ENCODE assay signal across 22 cellular contexts in the genomic region with DNA sequence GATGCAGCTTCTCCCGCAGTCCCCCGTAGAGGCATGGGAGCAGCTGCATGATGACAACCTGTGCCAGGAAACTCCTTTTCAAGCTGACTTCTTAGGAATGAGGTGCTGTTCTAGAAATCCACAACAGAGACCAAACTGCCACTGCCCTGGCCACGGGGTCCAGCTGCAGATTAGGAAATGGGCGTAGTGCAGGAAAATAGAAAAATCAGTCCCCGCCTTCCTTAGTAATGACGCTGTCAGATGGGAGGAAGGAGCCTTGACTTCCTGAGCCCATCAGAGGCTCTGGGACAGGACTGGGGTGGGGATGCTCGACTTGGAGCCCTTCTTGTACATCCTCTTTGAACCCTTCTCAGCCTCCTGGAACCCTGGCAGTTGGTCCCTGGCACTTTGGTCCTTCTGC.
"Had no signal": no experiment of that assay in that cellular context is flagged by ENCODE, and none has a peak within 500 bp of the region (broad histone marks: within the 10 kb centered on the region; RNA-seq: fewer than 3 reads in every experiment).

No MANE protein-coding gene starts in this region.

- H3K27ac ChIP-seq: gastroesophageal sphincter, lower lobe of right lung, right lobe of liver, tibial nerve, WERI-Rb-1 had no signal

- H3K36me3 Mint-ChIP-seq: activated naive CD4-positive, alpha-beta T cell treated with anti-CD3 and anti-CD28 coated beads, Interleukin-2, amount 50 U/mL, for 24 hours; immature natural killer cell; natural killer cell treated with Interleukin-12 subunit alpha and Interleukin-12 subunit beta and Interleukin-15 and Interleukin-18, amount 100 ng/mL, for 72 hours had no signal

- H3K36me3 ChIP-seq: lower lobe of right lung, right lobe of liver, tibial nerve, WERI-Rb-1 had no signal

- H3K27me3 ChIP-seq: gastroesophageal sphincter, right lobe of liver, tibial nerve had no signal

- H3K9me3 Mint-ChIP-seq: activated CD4-positive, alpha-beta T cell treated with anti-CD3 and anti-CD28 coated beads, Interleukin-2, amount 10 ng/mL, durations not matched to agents 7 days and 5 days; activated CD8-positive, alpha-beta T cell treated with anti-CD3 and anti-CD28 coated beads for 36 hours; activated naive CD4-positive, alpha-beta T cell treated with anti-CD3 and anti-CD28 coated beads, Interleukin-2, amount 50 U/mL, for 24 hours; activated naive CD8-positive, alpha-beta T cell treated with anti-CD3 and anti-CD28 coated beads, Interleukin-2, amount 50 U/mL, for 24 hours; activated T-helper 2 cell treated with anti-CD3 and anti-CD28 coated beads, Interferon-gamma antibody, Interleukin-2, Interleukin-4, amounts not matched to agents 10 μg/mL and 5 μg/mL and 100 μg/mL, durations not matched to agents 14 hours and 24 hours and 36 hours; immature natural killer cell; natural killer cell treated with Interleukin-12 subunit alpha and Interleukin-12 subunit beta and Interleukin-15 and Interleukin-18, amount 100 ng/mL, for 72 hours had no signal

- H3K27ac Mint-ChIP-seq: activated CD4-positive, alpha-beta T cell treated with anti-CD3 and anti-CD28 coated beads, Interleukin-2, amount 10 ng/mL, durations not matched to agents 7 days and 5 days; activated CD8-positive, alpha-beta T cell treated with anti-CD3 and anti-CD28 coated beads for 36 hours; activated naive CD4-positive, alpha-beta T cell treated with anti-CD3 and anti-CD28 coated beads, Interleukin-2, amount 50 U/mL, for 24 hours; activated naive CD8-positive, alpha-beta T cell treated with anti-CD3 and anti-CD28 coated beads, Interleukin-2, amount 50 U/mL, for 24 hours; activated T-helper 2 cell treated with anti-CD3 and anti-CD28 coated beads, Interferon-gamma antibody, Interleukin-2, Interleukin-4, amounts not matched to agents 10 μg/mL and 5 μg/mL and 100 μg/mL, durations not matched to agents 14 hours and 24 hours and 36 hours; immature natural killer cell; natural killer cell treated with Interleukin-12 subunit alpha and Interleukin-12 subunit beta and Interleukin-15 and Interleukin-18, amount 100 ng/mL, for 72 hours had no signal

- H3K27me3 Mint-ChIP-seq: activated CD4-positive, alpha-beta T cell treated with anti-CD3 and anti-CD28 coated beads, Interleukin-2, amount 10 ng/mL, durations not matched to agents 7 days and 5 days; activated CD8-positive, alpha-beta T cell treated with anti-CD3 and anti-CD28 coated beads for 36 hours; activated naive CD4-positive, alpha-beta T cell treated with anti-CD3 and anti-CD28 coated beads, Interleukin-2, amount 50 U/mL, for 24 hours; activated naive CD8-positive, alpha-beta T cell treated with anti-CD3 and anti-CD28 coated beads, Interleukin-2, amount 50 U/mL, for 24 hours had no signal

- DNase-seq: activated CD4-positive, alpha-beta T cell treated with anti-CD3 and anti-CD28 coated beads, Interleukin-2, amount 10 ng/mL, durations not matched to agents 7 days and 5 days; activated CD4-positive, CD25-positive, alpha-beta regulatory T cell treated with anti-CD3 and anti-CD28 coated beads, Interleukin-2, amount 50 U/mL, for 72 hours; activated CD8-positive, alpha-beta T cell treated with anti-CD3 and anti-CD28 coated beads for 36 hours; activated naive CD8-positive, alpha-beta T cell treated with anti-CD3 and anti-CD28 coated beads, Interleukin-2, amount 50 U/mL, for 24 hours; activated T-cell treated with anti-CD3 and anti-CD28 coated beads, Interleukin-2, amount 50 U/mL, for 48 hours; effector memory CD4-positive, alpha-beta T cell; hypothalamus; immature natural killer cell; left colon; lower lobe of right lung; mesendoderm; mucosa of descending colon; posterior cingulate gyrus; right lobe of liver; stimulated activated CD4-positive, alpha-beta T cell treated with anti-CD3 and anti-CD28 coated beads, Interleukin-2, amount 100 ng/mL, for 48 hours; stimulated activated naive CD4-positive, alpha-beta T cell treated with Interleukin-2 at 50 U/mL for 16 hours; WERI-Rb-1 had no signal

- H3K4me3 ChIP-seq: gastroesophageal sphincter, lower lobe of right lung, mucosa of descending colon, right lobe of liver, tibial nerve had no signal

- ATAC-seq: activated CD8-positive, alpha-beta T cell treated with anti-CD3 and anti-CD28 coated beads for 36 hours; activated naive CD8-positive, alpha-beta T cell treated with anti-CD3 and anti-CD28 coated beads, Interleukin-2, amount 50 U/mL, for 24 hours; gastroesophageal sphincter; left colon; mucosa of descending colon; right lobe of liver had no signal

- H3K4me1 ChIP-seq: lower lobe of right lung, right lobe of liver had no signal

- H3K4me1 Mint-ChIP-seq: activated CD4-positive, alpha-beta T cell treated with anti-CD3 and anti-CD28 coated beads, Interleukin-2, amount 10 ng/mL, durations not matched to agents 7 days and 5 days; activated naive CD4-positive, alpha-beta T cell treated with anti-CD3 and anti-CD28 coated beads, Interleukin-2, amount 50 U/mL, for 24 hours; activated naive CD8-positive, alpha-beta T cell treated with anti-CD3 and anti-CD28 coated beads, Interleukin-2, amount 50 U/mL, for 24 hours; immature natural killer cell had no signal

- H3K9me3 ChIP-seq: gastroesophageal sphincter, lower lobe of right lung, mucosa of descending colon, right lobe of liver, tibial nerve had no signal

- H3K4me3 Mint-ChIP-seq: activated CD4-positive, alpha-beta T cell treated with anti-CD3 and anti-CD28 coated beads, Interleukin-2, amount 10 ng/mL, durations not matched to agents 7 days and 5 days; activated CD8-positive, alpha-beta T cell treated with anti-CD3 and anti-CD28 coated beads for 36 hours; activated naive CD4-positive, alpha-beta T cell treated with anti-CD3 and anti-CD28 coated beads, Interleukin-2, amount 50 U/mL, for 24 hours; activated naive CD8-positive, alpha-beta T cell treated with anti-CD3 and anti-CD28 coated beads, Interleukin-2, amount 50 U/mL, for 24 hours; immature natural killer cell; natural killer cell treated with Interleukin-12 subunit alpha and Interleukin-12 subunit beta and Interleukin-15 and Interleukin-18, amount 100 ng/mL, for 72 hours had no signal
